9 cellular contexts compared by ENCODE assay signal in the genomic region with DNA sequence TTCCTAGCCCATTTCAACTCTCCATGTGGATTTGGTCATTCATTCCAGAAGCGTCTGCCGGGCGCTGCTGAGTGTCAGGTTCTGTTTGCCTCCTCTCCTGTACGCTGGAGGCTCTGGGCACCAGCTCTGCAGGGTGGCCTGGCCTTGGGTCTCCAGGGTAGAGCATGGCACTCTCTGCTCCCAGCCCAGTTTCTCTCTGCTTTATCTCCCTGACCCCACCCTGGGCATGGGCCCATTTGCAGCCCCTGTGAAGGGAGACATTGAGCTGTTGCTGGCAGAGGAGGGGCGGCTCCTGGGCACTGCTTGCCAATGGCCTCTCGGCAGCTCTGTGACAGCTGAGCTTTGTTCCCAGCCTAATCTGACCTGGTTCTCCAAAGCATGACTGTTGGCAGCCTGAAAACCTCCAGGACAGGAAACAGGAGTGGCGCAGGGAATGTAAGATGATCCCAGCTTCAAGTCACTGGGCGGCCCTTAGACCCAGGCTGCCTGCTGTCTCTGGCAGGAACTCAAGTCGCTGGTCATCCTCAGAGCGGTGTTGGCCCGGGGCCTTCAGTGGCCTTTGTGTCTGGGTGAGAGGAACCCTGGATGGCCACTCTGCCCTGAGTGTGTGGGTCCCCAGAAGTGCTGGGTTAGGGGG.
DNase-seq lines count a peak whose midpoint lies in the region; ATAC-seq, FAIRE-seq and TF ChIP-seq lines count a peak whose summit lies in the region.
"Had no signal": no experiment of that assay in that cellular context is flagged by ENCODE, and none has a peak within 500 bp of the region (broad histone marks: within the 10 kb centered on the region; RNA-seq: fewer than 3 reads in every experiment).

No MANE protein-coding gene starts in this region.

- H3K27me3 ChIP-seq in CD4-positive, alpha-beta T cell (ENCODE audit: control insufficient read depth, insufficient read depth, low read length), result peaks cover 1% of the 10 kb centered on the region

- no peak for FAIRE-seq in D721Med (lab: Jason Lieb, UNC)

- CTCF ChIA-PET in CD4-positive, alpha-beta T cell (lab: Charles Lee), result no interaction called here

- H3K36me3 Mint-ChIP-seq in endothelial cell (ENCODE audit: low read depth, unreplicated experiment) (no peaks in the 10 kb centered on the region), nephron progenitor cell (ENCODE audit: low read depth) (peaks cover 6% of the 10 kb centered on the region)
- no peaks in the 10 kb centered on the region for H3K36me3 Mint-ChIP-seq in CD4-positive, alpha-beta T cell (ENCODE audit: low read depth)
- H3K36me3 Mint-ChIP-seq in naive thymus-derived CD8-positive, alpha-beta T cell, result no peaks in the 10 kb centered on the region
- H3K36me3 Mint-ChIP-seq: activated naive CD8-positive, alpha-beta T cell had no signal

- H3K4me3 Mint-ChIP-seq in endothelial cell (ENCODE audit: unreplicated experiment) (no peak overlapping the region), nephron progenitor cell (peak overlapping the region; percentile 47)
- no peak overlapping the region for H3K4me3 Mint-ChIP-seq in CD4-positive, alpha-beta T cell
- no peak overlapping the region for H3K4me3 Mint-ChIP-seq in naive thymus-derived CD8-positive, alpha-beta T cell
- H3K4me3 Mint-ChIP-seq: activated naive CD8-positive, alpha-beta T cell had no signal

- H3K4me1 Mint-ChIP-seq in endothelial cell (ENCODE audit: unreplicated experiment), result peaks cover 14% of the 10 kb centered on the region
- peaks cover 52% of the 10 kb centered on the region for H3K4me1 Mint-ChIP-seq in nephron progenitor cell
- H3K4me1 Mint-ChIP-seq in CD4-positive, alpha-beta T cell (ENCODE audit: low read depth), result no peaks in the 10 kb centered on the region
- peaks cover 0 to 6% (median 1%) of the 10 kb centered on the region in 4 donors for H3K4me1 Mint-ChIP-seq in naive thymus-derived CD8-positive, alpha-beta T cell

- POLR2A ChIA-PET in CD4-positive, alpha-beta T cell (lab: Charles Lee), result no interaction called here
- POLR2A ChIA-PET in naive thymus-derived CD8-positive, alpha-beta T cell (lab: Charles Lee), result no interaction called here

- H3K27ac Mint-ChIP-seq in endothelial cell (ENCODE audit: unreplicated experiment) (no peak overlapping the region), nephron progenitor cell (peak overlapping the region; percentile 94)
- H3K27ac Mint-ChIP-seq in CD4-positive, alpha-beta T cell, result no peak overlapping the region
- peak overlapping the region in 1 of 10 donors; percentile 28 for H3K27ac Mint-ChIP-seq in naive thymus-derived CD8-positive, alpha-beta T cell
- H3K27ac Mint-ChIP-seq: activated naive CD8-positive, alpha-beta T cell had no signal

- TF ChIP-seq CTCF in endothelial cell (IDR thresholded peaks at IDR 0.05; ENCODE audit: unreplicated experiment) (no peak), nephron progenitor cell (IDR thresholded peaks at IDR 0.05) (no peak), D721Med (IDR thresholded peaks at IDR 0.05; ENCODE audit: insufficient read depth, missing control alignments) (no peak)
- no peak for TF ChIP-seq CTCF in CD4-positive, alpha-beta T cell (IDR thresholded peaks at IDR 0.05)

- H3K9me3 ChIP-seq in CD4-positive, alpha-beta T cell (ENCODE audit: control insufficient read depth, low read length), result no peaks in the 10 kb centered on the region

- H3K9me3 Mint-ChIP-seq in endothelial cell (ENCODE audit: unreplicated experiment) (no peaks in the 10 kb centered on the region), nephron progenitor cell (peaks cover 5% of the 10 kb centered on the region)
- H3K9me3 Mint-ChIP-seq in CD4-positive, alpha-beta T cell, result no peaks in the 10 kb centered on the region
- H3K9me3 Mint-ChIP-seq in naive thymus-derived CD8-positive, alpha-beta T cell, result no peaks in the 10 kb centered on the region

- H3K27ac ChIP-seq in CD4-positive, alpha-beta T cell (ENCODE audit: low read depth, low read length), result no peak overlapping the region

- no peak for ATAC-seq in CD4-positive, alpha-beta T cell (ENCODE audit: poor library complexity)
- ATAC-seq in GM18909 (IDR thresholded peaks at IDR 0.05; ENCODE audit: poor library complexity, unreplicated experiment), result no peak
- no peak for ATAC-seq in naive thymus-derived CD8-positive, alpha-beta T cell

- intact Hi-C loops in CD4-positive, alpha-beta T cell (cut with DNase I, micrococcal nuclease), result no loop called here

- H3K27me3 Mint-ChIP-seq in endothelial cell (ENCODE audit: unreplicated experiment), result peaks cover 6% of the 10 kb centered on the region
- H3K27me3 Mint-ChIP-seq in nephron progenitor cell (ENCODE audit: low read depth, poor library complexity), result peaks cover 25% of the 10 kb centered on the region
- H3K27me3 Mint-ChIP-seq in CD4-positive, alpha-beta T cell, result peaks cover under 1% of the 10 kb centered on the region
- H3K27me3 Mint-ChIP-seq in naive thymus-derived CD8-positive, alpha-beta T cell, result peaks cover 0 to 3% (median under 1%) of the 10 kb centered on the region in 5 donors
- H3K27me3 Mint-ChIP-seq: activated naive CD8-positive, alpha-beta T cell had no signal

- peak; percentile 51 for DNase-seq in COLO668 (lab: John Stamatoyannopoulos, UW; ENCODE audit: unreplicated experiment)
- peak; percentile 90 for DNase-seq in NCI-H460 (ENCODE audit: extremely low read depth, low read depth)
- peak; percentile 47 for DNase-seq in endothelial cell (ENCODE audit: low spot score)
- DNase-seq in nephron progenitor cell, result peak; percentile 58
- DNase-seq in D721Med (ENCODE audit: insufficient read length, low spot score), result no peak
- no peak for DNase-seq in CD4-positive, alpha-beta T cell
- no peak for DNase-seq in naive thymus-derived CD8-positive, alpha-beta T cell

Comparison
In these comparisons a context has a peak if more than half of its experiments do, and no peak if none do; other contexts are left out.
1. DNase-seq: peak in COLO668 (single experiment), NCI-H460 (single experiment), endothelial cell (single experiment) and nephron progenitor cell (single experiment); none in D721Med (single experiment), CD4-positive, alpha-beta T cell (0 of 10) and naive thymus-derived CD8-positive, alpha-beta T cell (0 of 10).